Comparison of ENCODE assay signal across 21 cellular contexts in genomic region chr19:34380639-34381241, GRCh38. TPM values are rescaled to one million over a fixed set of nuclear protein-coding genes. Genes with fewer than 3 reads are reported as not detected.
DNase-seq lines count a peak whose midpoint lies in the region; ATAC-seq, FAIRE-seq and TF ChIP-seq lines count a peak whose summit lies in the region.
"Had no signal": no experiment of that assay in that cellular context is flagged by ENCODE, and none has a peak within 500 bp of the region (broad histone marks: within the 10 kb centered on the region; RNA-seq: fewer than 3 reads in every experiment).

No MANE protein-coding gene starts in this region.

- H3K36me3 ChIP-seq in HEK293 (ENCODE audit: control insufficient read depth in 2 of 2, insufficient read depth in 1 of 2, low read length in 2 of 2), result peaks cover 90 to 92% of the 10 kb centered on the region in 2 experiments
- peaks cover 92% of the 10 kb centered on the region for H3K36me3 ChIP-seq in K562 (ENCODE audit: control insufficient read depth, insufficient read depth, low read length)
- H3K36me3 ChIP-seq in osteoblast (ENCODE audit: insufficient read depth, low read length), result peaks cover 81% of the 10 kb centered on the region
- peaks cover 79 to 83% (median 82%) of the 10 kb centered on the region in 3 donors for H3K36me3 ChIP-seq in skeletal muscle tissue (ENCODE audit: control insufficient read depth in 3 of 3, insufficient read depth in 3 of 3, low read length in 3 of 3)

- H3K4me2 ChIP-seq in K562 (ENCODE audit: insufficient read depth, low read length), result no peak overlapping the region
- no peak overlapping the region for H3K4me2 ChIP-seq in osteoblast (ENCODE audit: insufficient read depth, low read length)

- FAIRE-seq in K562 (lab: Jason Lieb, UNC), result no peak
- FAIRE-seq: G401.6, GM12892, GM19239, H1 had no signal

- in situ Hi-C loops in K562 (cut with MboI), result no loop called here

- H3K4me3 ChIP-seq in HEK293 (ENCODE audit: low read depth, low read length), result no peak overlapping the region
- no peak overlapping the region for H3K4me3 ChIP-seq in K562
- H3K4me3 ChIP-seq in osteoblast (ENCODE audit: insufficient read depth, low read length), result no peak overlapping the region
- peak overlapping the region in 2 of 3 donors; percentile 37 to 41 for H3K4me3 ChIP-seq in skeletal muscle tissue (ENCODE audit: low read length in 3 of 3)
- H3K4me3 ChIP-seq: GM23248 had no signal

- 98% methylated on average over 5 of the region's 5 CpGs for WGBS in K562 (ENCODE audit: insufficient coverage, low coverage, missing lambda C conversion rate)

- H3K9ac ChIP-seq in K562 (ENCODE audit: insufficient read depth in 1 of 2, low read depth in 2 of 2, low read length in 2 of 2) (peak overlapping the region in 1 of 2 experiments; percentile 3; a peak in 1 of 4 replicates), skeletal muscle tissue (ENCODE audit: low read depth in 1 of 3, low read length in 3 of 3) (peak overlapping the region in 2 of 3 donors; percentile 66 to 79)
- H3K9ac ChIP-seq: GM23248 had no signal

- TF ChIP-seq EP300 in K562 (IDR thresholded peaks at IDR 0.05; ENCODE audit: low read length), result no peak

- H4K20me1 ChIP-seq in K562 (replicated peaks; ENCODE audit: control insufficient read depth, insufficient read depth, low read length), result no peaks in the 10 kb centered on the region
- peaks cover 6% of the 10 kb centered on the region for H4K20me1 ChIP-seq in osteoblast (ENCODE audit: insufficient read depth, low read length)

- H3K4me1 ChIP-seq in HEK293 (ENCODE audit: control insufficient read depth, insufficient read depth, low read length) (no peaks in the 10 kb centered on the region), K562 (replicated peaks in 1 of 2; ENCODE audit: control insufficient read depth in 2 of 2, insufficient read depth in 2 of 2, low read length in 2 of 2) (no peaks in the 10 kb centered on the region; a peak in 1 of 5 replicates), osteoblast (ENCODE audit: insufficient read depth, low read length) (no peaks in the 10 kb centered on the region), skeletal muscle tissue (ENCODE audit: control insufficient read depth in 3 of 3, insufficient read depth in 3 of 3, low read length in 3 of 3) (peaks cover 18 to 38% (median 33%) of the 10 kb centered on the region in 3 donors)

- TF ChIP-seq POLR2A in K562 (conservative IDR thresholded peaks at IDR 0.05), result no peak

- CTCF ChIA-PET in HEK293 (lab: Yijun Ruan, JAX), result interaction anchor here (1.5 kb wide), 1 partner anchor 22 kb away, joined by 3 read pairs; no protein-coding TSS in a partner anchor
- CTCF ChIA-PET in K562 (lab: Yijun Ruan, JAX; ENCODE audit: low intra/inter-chr PET ratio), result no interaction called here

- H3K27ac ChIP-seq in HEK293 (ENCODE audit: extremely low read depth, low read depth, low read length) (0 out of 2 replicates have a peak overlapping the region, but pooled peaks have one; percentile 40), K562 (ENCODE audit: extremely low read depth, low read depth, low read length) (no peak overlapping the region), osteoblast (ENCODE audit: low read depth, low read length) (no peak overlapping the region), skeletal muscle tissue (ENCODE audit: low read depth, low read length) (peak overlapping the region; percentile 78)
- H3K27ac ChIP-seq: GM23248 had no signal

- H3K27me3 ChIP-seq in K562 (ENCODE audit: control insufficient read depth in 2 of 2, insufficient read depth in 2 of 2, low read length in 2 of 2) (no peaks in the 10 kb centered on the region), osteoblast (ENCODE audit: insufficient read depth, low read length) (no peaks in the 10 kb centered on the region), skeletal muscle tissue (ENCODE audit: control insufficient read depth in 3 of 3, insufficient read depth in 3 of 3, low read length in 3 of 3) (no peaks in the 10 kb centered on the region)

- H3K79me2 ChIP-seq in K562 (ENCODE audit: control insufficient read depth, insufficient read depth, low read length) (peaks cover 11% of the 10 kb centered on the region), osteoblast (ENCODE audit: insufficient read depth, low read length) (peaks cover under 1% of the 10 kb centered on the region)

- POLR2A ChIA-PET in HEK293 (lab: Yijun Ruan, JAX) (interaction anchor here (1.3 to 1.7 kb wide), 2 partner anchors 12 to 21 kb away, joined by 4 to 5 read pairs; no protein-coding TSS in a partner anchor), K562 (lab: Yijun Ruan, JAX) (interaction anchor here (0.6 kb wide), 1 partner anchor 13 kb away, joined by 3 read pairs; no protein-coding TSS in a partner anchor)

- TF ChIP-seq CTCF in HEK293 (tag by site-specific recombination; IDR thresholded peaks at IDR 0.05) (no peak), K562 (IDR thresholded peaks at IDR 0.05 in 2 of 3, conservative IDR thresholded peaks at IDR 0.05 in 1 of 3; ENCODE audit: insufficient read depth in 2 of 3, low read depth in 1 of 3, low read length in 3 of 3) (no peak), osteoblast (IDR thresholded peaks at IDR 0.05; ENCODE audit: extremely low read depth, low read depth, low read length) (no peak)

- TF ChIP-seq RAD21 in K562 (CRISPR knock-in tag; conservative IDR thresholded peaks at IDR 0.05 in 1 of 2, IDR thresholded peaks at IDR 0.05 in 1 of 2), result no peak

- DNase-seq in K562 (ENCODE audit: extremely low read depth in 1 of 4, low spot score in 3 of 4) (no peak), osteoblast (ENCODE audit: insufficient read length, low spot score, missing footprints) (peak; percentile 27)
- no peak for DNase-seq in stimulated activated naive CD4-positive, alpha-beta T cell treated with Interleukin-2 at 50 U/mL for 16 hours (lab: John Stamatoyannopoulos, UW)
- DNase-seq: C1 segment of cervical spinal cord; Calu3; CD4-positive, alpha-beta memory T cell; COR-L47; DMS53; DND-41; GM23248; H7; HCEC 1CT; HFFc6 had no signal

- no peaks in the 10 kb centered on the region for H3K9me1 ChIP-seq in K562 (ENCODE audit: control insufficient read depth, insufficient read depth, low read length)

- H3K9me3 ChIP-seq in HEK293 (ENCODE audit: control insufficient read depth, insufficient read depth, low read depth, low read length) (no peaks in the 10 kb centered on the region), K562 (replicated peaks; ENCODE audit: control insufficient read depth, insufficient read depth, low read depth, low read length) (no peaks in the 10 kb centered on the region; the same call in 1 of the 2 replicates), osteoblast (ENCODE audit: low read depth, low read length) (no peaks in the 10 kb centered on the region), skeletal muscle tissue (ENCODE audit: control insufficient read depth in 3 of 3, low read length in 3 of 3) (no peaks in the 10 kb centered on the region)

- H2AFZ ChIP-seq in K562 (ENCODE audit: low read depth, low read length), result no peak overlapping the region
- H2AFZ ChIP-seq in osteoblast (ENCODE audit: low read length), result no peak overlapping the region
- H2AFZ ChIP-seq: GM23248 had no signal

- intact Hi-C loops in K562 (cut with micrococcal nuclease), result no loop called here

- no TSS peak for BruUV-seq in K562 (replicated peaks; lab: Mats Ljungman, UMichigan)

- ATAC-seq in K562 (no peak), HG03135 (IDR thresholded peaks at IDR 0.05; ENCODE audit: unreplicated experiment) (no peak), HG03175 (IDR thresholded peaks at IDR 0.05; ENCODE audit: unreplicated experiment) (no peak)

RNA-seq across cellular contexts. Expression of gene GPI, which starts 15.7 kb away (rescaled TPM):
- 590 and 952 TPM in 2 replicates for total RNA-seq in K562 (2011; cell fraction: chromatin; rRNA removed; ENCODE audit: low replicate concordance)
- total RNA-seq in K562 (2011; cell fraction: nucleolus; rRNA removed), result 406 and 452 TPM in 2 replicates
- total RNA-seq in K562 (2011; cell fraction: nucleoplasm; rRNA removed), result 536 and 580 TPM in 2 replicates
- total RNA-seq in K562 (2014; rRNA removed), result 140 and 173 TPM in 2 replicates
- 95.8 and 118 TPM in 2 replicates for total RNA-seq in K562 (2014; rRNA removed; fragmentation: Illumina TruSeq; extraction: Trizol)
- total RNA-seq in K562 (2015; rRNA removed; fragmentation: Illumina TruSeq; extraction: Trizol), result 122 and 132 TPM in 2 replicates
- total RNA-seq in K562 (2021), result 349 and 358 TPM in 2 replicates
- polyA plus RNA-seq in K562 (2011; rRNA removed), result 94.1 and 259 TPM in 2 replicates
- polyA plus RNA-seq in K562 (2011; cell fraction: cytosol; rRNA removed), result 182 and 184 TPM in 2 replicates
- 344 and 354 TPM in 2 replicates for polyA plus RNA-seq in K562 (2011; cell fraction: nucleus; rRNA removed)
- polyA plus RNA-seq in K562 (2012), result 353 and 375 TPM in 2 replicates
- 306 and 322 TPM in 2 replicates for polyA plus RNA-seq in K562 (2014; fragmentation: Illumina TruSeq; extraction: Trizol)
- 100 to 1,000 TPM in 1 of 2 experiments, 10 to 100 TPM in 1; 88.3 to 168 TPM for polyA plus RNA-seq in K562 (2014; fragmentation: Nextera tagmentation; extraction: Ambion mirVana)
- polyA plus RNA-seq in K562 (2014; rRNA removed), result 114 and 116 TPM in 2 replicates
- 222 and 306 TPM in 2 replicates for polyA minus RNA-seq in K562 (2011; rRNA and poly(A)+ RNA removed)
- polyA minus RNA-seq in K562 (2011; cell fraction: cytosol; rRNA and poly(A)+ RNA removed), result 368 and 561 TPM in 2 replicates
- polyA minus RNA-seq in K562 (2011; cell fraction: nucleus; rRNA and poly(A)+ RNA removed), result 118 and 188 TPM in 2 replicates
- 122 and 133 TPM in 2 replicates for total RNA-seq in osteoblast
- 80.4 TPM for total RNA-seq in skeletal muscle tissue

RNA-seq across cellular contexts. Expression of gene PDCD2L, which starts 23.5 kb away (rescaled TPM):
- total RNA-seq in K562 (2011; cell fraction: chromatin; rRNA removed; ENCODE audit: low replicate concordance), result 45.0 and 54.7 TPM in 2 replicates
- total RNA-seq in K562 (2011; cell fraction: nucleolus; rRNA removed), result 50.1 and 53.4 TPM in 2 replicates
- 40.0 and 41.6 TPM in 2 replicates for total RNA-seq in K562 (2011; cell fraction: nucleoplasm; rRNA removed)
- total RNA-seq in K562 (2014; rRNA removed), result 56.5 and 83.0 TPM in 2 replicates
- 61.9 and 68.5 TPM in 2 replicates for total RNA-seq in K562 (2014; rRNA removed; fragmentation: Illumina TruSeq; extraction: Trizol)
- total RNA-seq in K562 (2015; rRNA removed; fragmentation: Illumina TruSeq; extraction: Trizol), result 47.7 and 51.1 TPM in 2 replicates
- 48.6 and 56.3 TPM in 2 replicates for total RNA-seq in K562 (2021)
- polyA plus RNA-seq in K562 (2011; rRNA removed), result 62.8 and 65.9 TPM in 2 replicates
- 69.2 and 96.2 TPM in 2 replicates for polyA plus RNA-seq in K562 (2011; cell fraction: cytosol; rRNA removed)
- polyA plus RNA-seq in K562 (2011; cell fraction: nucleus; rRNA removed), result 32.6 and 34.5 TPM in 2 replicates
- 26.8 and 37.9 TPM in 2 replicates for polyA plus RNA-seq in K562 (2012)
- 43.7 and 46.2 TPM in 2 replicates for polyA plus RNA-seq in K562 (2014; fragmentation: Illumina TruSeq; extraction: Trizol)
- polyA plus RNA-seq in K562 (2014; fragmentation: Nextera tagmentation; extraction: Ambion mirVana), result 10 to 100 TPM; 12.1 to 14.6 TPM
- polyA plus RNA-seq in K562 (2014; rRNA removed), result 60.5 and 67.3 TPM in 2 replicates
- polyA minus RNA-seq in K562 (2011; rRNA and poly(A)+ RNA removed), result 62.3 and 71.3 TPM in 2 replicates
- polyA minus RNA-seq in K562 (2011; cell fraction: cytosol; rRNA and poly(A)+ RNA removed), result 16.2 and 17.5 TPM in 2 replicates
- 12.8 and 20.4 TPM in 2 replicates for polyA minus RNA-seq in K562 (2011; cell fraction: nucleus; rRNA and poly(A)+ RNA removed)
- total RNA-seq in osteoblast, result 9.4 and 10.5 TPM in 2 replicates
- 19.8 TPM for total RNA-seq in skeletal muscle tissue

RNA-seq across cellular contexts. Expression of gene UBA2, which starts 47.4 kb away (rescaled TPM):
- 209 and 222 TPM in 2 replicates for total RNA-seq in K562 (2011; cell fraction: chromatin; rRNA removed; ENCODE audit: low replicate concordance)
- 59.7 and 66.9 TPM in 2 replicates for total RNA-seq in K562 (2011; cell fraction: nucleolus; rRNA removed)
- total RNA-seq in K562 (2011; cell fraction: nucleoplasm; rRNA removed), result 107 and 129 TPM in 2 replicates
- total RNA-seq in K562 (2014; rRNA removed) (249 and 271 TPM in 2 replicates), K562 (2014; rRNA removed; fragmentation: Illumina TruSeq; extraction: Trizol) (297 and 375 TPM in 2 replicates), K562 (2015; rRNA removed; fragmentation: Illumina TruSeq; extraction: Trizol) (264 and 274 TPM in 2 replicates), K562 (2021) (196 and 199 TPM in 2 replicates), osteoblast (112 and 121 TPM in 2 replicates), skeletal muscle tissue (121 TPM)
- polyA plus RNA-seq in K562 (2011; rRNA removed) (345 and 444 TPM in 2 replicates), K562 (2014; fragmentation: Illumina TruSeq; extraction: Trizol) (230 and 254 TPM in 2 replicates), K562 (2014; fragmentation: Nextera tagmentation; extraction: Ambion mirVana) (10 to 100 TPM; 80.0 to 89.7 TPM), K562 (2014; rRNA removed) (266 and 283 TPM in 2 replicates)
- polyA plus RNA-seq in K562 (2011; cell fraction: cytosol; rRNA removed), result 156 and 219 TPM in 2 replicates
- polyA plus RNA-seq in K562 (2011; cell fraction: nucleus; rRNA removed), result 102 and 133 TPM in 2 replicates
- 188 and 336 TPM in 2 replicates for polyA plus RNA-seq in K562 (2012)
- 560 and 566 TPM in 2 replicates for polyA minus RNA-seq in K562 (2011; rRNA and poly(A)+ RNA removed)
- 238 and 297 TPM in 2 replicates for polyA minus RNA-seq in K562 (2011; cell fraction: cytosol; rRNA and poly(A)+ RNA removed)
- 43.4 and 84.3 TPM in 2 replicates for polyA minus RNA-seq in K562 (2011; cell fraction: nucleus; rRNA and poly(A)+ RNA removed)

Comparison
In these comparisons a context has a peak if more than half of its experiments do, and no peak if none do; other contexts are left out.
1. H3K27ac ChIP-seq: peak in HEK293 (single experiment) and skeletal muscle tissue (single experiment); none in K562 (single experiment) and osteoblast (single experiment).
2. H3K4me3 ChIP-seq: peak in skeletal muscle tissue (2 of 3); none in HEK293 (single experiment), K562 (single experiment) and osteoblast (single experiment).